16 cellular contexts compared by ENCODE assay signal in genomic region chr16:87241135-87241771, GRCh38.
"Had no signal": no experiment of that assay in that cellular context is flagged by ENCODE, and none has a peak within 500 bp of the region (broad histone marks: within the 10 kb centered on the region; RNA-seq: fewer than 3 reads in every experiment).

No MANE protein-coding gene starts in this region.

- H3K4me3 ChIP-seq: left lung, stomach, thoracic aorta, vagina had no signal

- H3K4me3 Mint-ChIP-seq: activated T-helper 17 cell treated with anti-CD3 and anti-CD28 coated beads, Interleukin-2, amount 50 U/mL, for 72 hours; brain; central memory CD8-positive, alpha-beta T cell; dendritic cell treated with granulocyte-macrophage colony-stimulating factor and Interleukin-4, amounts not matched to agents 40 ng/mL and 50 ng/mL, for 4 days; effector memory CD8-positive, alpha-beta T cell; immature natural killer cell had no signal

- H3K9me3 Mint-ChIP-seq: activated naive CD4-positive, alpha-beta T cell treated with anti-CD3 and anti-CD28 coated beads, Interleukin-2, amount 50 U/mL, for 72 hours; activated T-helper 17 cell treated with anti-CD3 and anti-CD28 coated beads, Interleukin-2, amount 50 U/mL, for 72 hours; brain; central memory CD8-positive, alpha-beta T cell; dendritic cell treated with granulocyte-macrophage colony-stimulating factor and Interleukin-4, amounts not matched to agents 40 ng/mL and 50 ng/mL, for 4 days; effector memory CD8-positive, alpha-beta T cell; immature natural killer cell had no signal

- H3K4me1 ChIP-seq: stomach had no signal

- H3K36me3 Mint-ChIP-seq: activated naive CD4-positive, alpha-beta T cell treated with anti-CD3 and anti-CD28 coated beads, Interleukin-2, amount 50 U/mL, for 72 hours; brain had no signal

- DNase-seq: activated CD4-positive, alpha-beta T cell treated with anti-CD3 and anti-CD28 coated beads for 48 hours; activated CD8-positive, alpha-beta memory T cell treated with anti-CD3 and anti-CD28 coated beads for 24 hours; amygdala; effector memory CD8-positive, alpha-beta T cell; immature natural killer cell; left lung; stimulated activated CD4-positive, alpha-beta T cell treated with anti-CD3 and anti-CD28 coated beads, Interleukin-15, amount 100 ng/mL, for 24 hours; stimulated activated CD4-positive, alpha-beta T cell treated with anti-CD3 and anti-CD28 coated beads, Interleukin-4, amount 100 ng/mL, for 24 hours had no signal

- H3K9me3 ChIP-seq: left lung, stomach, thoracic aorta, vagina had no signal

- H3K27ac Mint-ChIP-seq: activated T-helper 17 cell treated with anti-CD3 and anti-CD28 coated beads, Interleukin-2, amount 50 U/mL, for 72 hours; dendritic cell treated with granulocyte-macrophage colony-stimulating factor and Interleukin-4, amounts not matched to agents 40 ng/mL and 50 ng/mL, for 4 days; immature natural killer cell had no signal

- H3K36me3 ChIP-seq: left lung, stomach, thoracic aorta, vagina had no signal

- H3K4me1 Mint-ChIP-seq: activated T-helper 17 cell treated with anti-CD3 and anti-CD28 coated beads, Interleukin-2, amount 50 U/mL, for 72 hours had no signal

- ATAC-seq: activated naive CD4-positive, alpha-beta T cell treated with anti-CD3 and anti-CD28 coated beads, Interleukin-2, amount 50 U/mL, for 72 hours; activated T-helper 17 cell treated with anti-CD3 and anti-CD28 coated beads, Interleukin-2, amount 50 U/mL, for 72 hours; effector memory CD8-positive, alpha-beta T cell; left lung had no signal
